ENCODE assay signal across 7 cellular contexts in genomic region chr15:81312790-81313543, GRCh38. TPM values are rescaled to one million over a fixed set of nuclear protein-coding genes. Genes with fewer than 3 reads are reported as not detected.
DNase-seq lines count a peak whose midpoint lies in the region; ATAC-seq and TF ChIP-seq lines count a peak whose summit lies in the region.

No MANE protein-coding gene starts in this region.

- peak overlapping the region in 3 of 5 donors; percentile 22 to 74 (median 61) for H3K27ac ChIP-seq in adrenal gland
- peak overlapping the region in 1 of 2 donors; percentile 50 for H3K27ac ChIP-seq in testis

- H3K9me3 ChIP-seq in adrenal gland (replicated peaks in 1 of 3): no peaks in the 10 kb centered on the region
- H3K9me3 ChIP-seq in testis: no peaks in the 10 kb centered on the region

- peaks cover 8 to 14% of the 10 kb centered on the region in 2 donors for H3K4me1 ChIP-seq in adrenal gland (replicated peaks in 1 of 2)
- H3K4me1 ChIP-seq in testis: peaks cover 16% of the 10 kb centered on the region

- H3K4me3 ChIP-seq in adrenal gland (no peak overlapping the region), testis (no peak overlapping the region)

- intact Hi-C loops in adrenal gland (cut with DNase I) (loop anchor here in 1 of 2 donors (10.0 kb wide), 1 partner anchor 318 kb away; no protein-coding TSS in a partner anchor), testis (cut with DNase I; ENCODE audit: low total_unique reads) (no loop called here)

- H3K27me3 ChIP-seq in adrenal gland (no peaks in the 10 kb centered on the region), testis (no peaks in the 10 kb centered on the region)

- no peak for ATAC-seq in GM18858 (IDR thresholded peaks at IDR 0.05; ENCODE audit: unreplicated experiment)
- no peak for ATAC-seq in HG02571 (IDR thresholded peaks at IDR 0.05; ENCODE audit: unreplicated experiment)

- 48 to 64% (median 53%) methylated on average over 12 to 22 of the region's 22 CpGs for WGBS in adrenal gland, 4 donors
- WGBS in testis, 2 donors: 67 to 78% methylated on average over 22 of the region's 22 CpGs

- no peak for TF ChIP-seq CTCF in adrenal gland (IDR thresholded peaks at IDR 0.05)
- TF ChIP-seq CTCF in testis (IDR thresholded peaks at IDR 0.05): no peak

- peaks cover 0 to 7% of the 10 kb centered on the region in 2 donors for H3K36me3 ChIP-seq in adrenal gland (replicated peaks in 1 of 2)
- H3K36me3 ChIP-seq in testis (ENCODE audit: low read depth, missing control alignments): no peaks in the 10 kb centered on the region

- TF ChIP-seq POLR2A in adrenal gland (IDR thresholded peaks at IDR 0.05) (peak in 1 of 2 donors; percentile 14), testis (IDR thresholded peaks at IDR 0.05) (no peak)

- peak; percentile 43 for DNase-seq in HT-29 (ENCODE audit: low spot score)
- peak; percentile 86 to 96 (median 95) for DNase-seq in adrenal gland
- peak; percentile 98 for DNase-seq in iris pigment epithelial cell (ENCODE audit: low read depth)
- peak; percentile 77 for DNase-seq in testis
- no peak for DNase-seq in middle frontal gyrus (ENCODE audit: extremely low spot score, low spot score)

RNA-seq across cellular contexts. Expression of gene STARD5, which starts 11.0 kb away (rescaled TPM):
- total RNA-seq in HT-29 (2014; rRNA removed; shearing (Covaris generic)): 0.31 and 1.3 TPM in 2 replicates
- total RNA-seq in adrenal gland (1 to 10 TPM in 7 of 8 donors, under 1 TPM in 1; 0.97 to 6.1 (median 3.3) TPM), testis (10 to 100 TPM; 15.7 to 16.2 TPM)
- polyA plus RNA-seq in adrenal gland (1 to 10 TPM; 3.4 to 5.1 (median 3.8) TPM), testis (ENCODE audit: insufficient read depth, low read depth, low replicate concordance) (8.7 TPM)
